In the genomic region with DNA sequence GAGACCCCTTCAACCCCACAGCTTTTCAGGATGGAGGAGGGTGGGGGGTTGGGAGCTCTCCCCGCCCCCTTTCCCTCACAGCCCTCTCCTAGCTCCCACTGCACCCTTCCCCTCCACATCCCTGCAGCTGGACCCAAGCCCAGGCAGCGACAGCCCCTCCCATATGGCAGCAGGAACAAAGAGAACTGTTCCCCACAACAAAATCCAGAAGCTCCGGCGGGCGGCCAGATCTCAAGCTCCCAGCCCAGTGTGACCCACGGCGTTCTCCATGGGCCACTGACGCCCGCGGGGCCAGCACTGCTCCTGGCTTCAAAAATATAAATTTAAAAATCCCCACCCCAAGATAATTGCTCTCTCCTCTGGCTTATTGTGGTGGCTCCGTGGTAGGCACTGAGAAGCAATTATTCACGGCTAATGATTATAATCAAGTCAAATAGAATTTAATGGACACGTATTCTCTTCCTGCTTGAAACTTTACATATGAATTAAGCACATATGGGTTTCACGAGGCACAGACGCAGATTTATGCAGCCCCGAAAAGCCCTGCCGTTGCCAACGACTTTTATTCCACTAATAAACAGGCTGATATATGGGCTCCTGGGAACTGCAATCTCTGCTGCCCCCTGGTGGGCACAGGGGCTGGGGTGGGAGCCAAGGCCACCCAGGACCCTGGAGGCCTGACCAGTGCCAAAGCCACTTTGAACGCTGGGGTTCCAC, we compare ENCODE assay signal across 7 cellular contexts. TPM values are rescaled to one million over a fixed set of nuclear protein-coding genes. Genes with fewer than 3 reads are reported as not detected.
DNase-seq lines count a peak whose midpoint lies in the region; ATAC-seq, FAIRE-seq and TF ChIP-seq lines count a peak whose summit lies in the region.

No MANE protein-coding gene starts in this region.

- H3K9ac ChIP-seq in kidney (ENCODE audit: low read length in 2 of 2): peak overlapping the region; percentile 2 to 59

- intact Hi-C loops in kidney (cut with DNase I): no loop called here

- TF ChIP-seq POLR2A in GM12892 (IDR thresholded peaks at IDR 0.05; ENCODE audit: low read depth, low read length): no peak

- peaks cover 13 to 28% of the 10 kb centered on the region in 2 donors for H3K4me1 ChIP-seq in kidney (ENCODE audit: control insufficient read depth in 1 of 2, insufficient read depth in 1 of 2, low read depth in 1 of 2, low read length in 2 of 2)

- peak overlapping the region; percentile 17 to 26 for H3K27ac ChIP-seq in kidney (ENCODE audit: low read depth in 2 of 2, low read length in 2 of 2)

- H3K27me3 ChIP-seq in bronchial epithelial cell (ENCODE audit: control insufficient read depth, insufficient read depth, low read length): no peaks in the 10 kb centered on the region

- TF ChIP-seq CTCF in bronchial epithelial cell (IDR thresholded peaks at IDR 0.05; ENCODE audit: insufficient read depth, low read length, severe bottlenecking) (peak; percentile 90), kidney (IDR thresholded peaks at IDR 0.05; ENCODE audit: borderline replicate concordance, extremely low read depth, insufficient read depth) (peak; percentile 93)

- H3K4me3 ChIP-seq in bronchial epithelial cell (ENCODE audit: low read depth, low read length) (no peak overlapping the region), kidney (ENCODE audit: low read length in 2 of 2) (no peak overlapping the region)

- DNase-seq in GM12892 (ENCODE audit: insufficient read length) (peak; percentile 71), NCI-H2081 treated with DMSO at 0.1 percent for 48 hours (lab: John Stamatoyannopoulos, UW) (peak; percentile 92), bronchial epithelial cell (ENCODE audit: low read depth) (peak; percentile 42), kidney (peak; percentile 92)
- peak; percentile 59 for DNase-seq in activated CD4-positive, CD25-positive, alpha-beta regulatory T cell treated with anti-CD3 and anti-CD28 coated beads, Interleukin-2, amount 50 U/mL, for 16 hours (ENCODE audit: low read depth, low spot score)
- DNase-seq in stimulated activated CD4-positive, alpha-beta T cell treated with anti-CD3 and anti-CD28 coated beads, Interleukin-15, amount 100 ng/mL, for 1 hour (ENCODE audit: low read depth in 1 of 2, low spot score in 1 of 2): peak; percentile 53 to 64

- no peak for ATAC-seq in HG03378 (IDR thresholded peaks at IDR 0.05; ENCODE audit: unreplicated experiment)

- H3K36me3 ChIP-seq in bronchial epithelial cell (ENCODE audit: control insufficient read depth, insufficient read depth, low read length) (peaks cover 2% of the 10 kb centered on the region), kidney (ENCODE audit: control insufficient read depth in 1 of 2, insufficient read depth in 2 of 2, low read length in 2 of 2) (no peaks in the 10 kb centered on the region)

- no peaks in the 10 kb centered on the region for H3K9me3 ChIP-seq in kidney (ENCODE audit: control insufficient read depth in 1 of 2, low read length in 2 of 2)

- FAIRE-seq in GM12892 (lab: Jason Lieb, UNC): peak; percentile 82
- FAIRE-seq in bronchial epithelial cell (lab: Jason Lieb, UNC): no peak
- no peak for FAIRE-seq in kidney (lab: Jason Lieb, UNC)

RNA-seq across cellular contexts. Expression of a gene that starts 17.6 kb away (rescaled TPM):
- polyA plus RNA-seq in GM12892 (2012; ENCODE audit: missing spikeins): 4.2 TPM
- total RNA-seq in bronchial epithelial cell (17.9 and 21.4 TPM in 2 replicates), kidney (27.8 TPM)
- 176 TPM for polyA plus RNA-seq in kidney (ENCODE audit: insufficient read depth, low read depth, low replicate concordance)

RNA-seq across cellular contexts. Expression of a gene that starts 37.6 kb away (rescaled TPM):
- polyA plus RNA-seq in GM12892 (2012; ENCODE audit: missing spikeins): 120 TPM
- total RNA-seq in bronchial epithelial cell (102 and 103 TPM in 2 replicates), kidney (81.2 TPM)
- 86.0 TPM for polyA plus RNA-seq in kidney (ENCODE audit: insufficient read depth, low read depth, low replicate concordance)

RNA-seq across cellular contexts. Expression of a gene that starts 58.2 kb away (rescaled TPM):
- 80.6 TPM for polyA plus RNA-seq in GM12892 (2012; ENCODE audit: missing spikeins)
- total RNA-seq in bronchial epithelial cell: 0.51 and 0.53 TPM in 2 replicates
- total RNA-seq in kidney: 36.3 TPM
- polyA plus RNA-seq in kidney (ENCODE audit: insufficient read depth, low read depth, low replicate concordance): 11.8 TPM

Comparison
In these comparisons a context has a peak if more than half of its experiments do, and no peak if none do; other contexts are left out.
1. DNase-seq: peak in every context shown above with its lines; median percentile 92 in NCI-H2081 treated with DMSO at 0.1 percent for 48 hours; 92 in kidney; 71 in GM12892; 59 in activated CD4-positive, CD25-positive, alpha-beta regulatory T cell treated with anti-CD3 and anti-CD28 coated beads, Interleukin-2, amount 50 U/mL, for 16 hours; 58 in stimulated activated CD4-positive, alpha-beta T cell treated with anti-CD3 and anti-CD28 coated beads, Interleukin-15, amount 100 ng/mL, for 1 hour; 42 in bronchial epithelial cell.
2. RNA of a gene that starts 58.2 kb away (total RNA-seq): 36.3 TPM in kidney (single experiment); 0.51 to 0.53 TPM in bronchial epithelial cell; every median in the first group is over 10 times any median in the second.